27 cellular contexts compared by ENCODE assay signal in the genomic region with DNA sequence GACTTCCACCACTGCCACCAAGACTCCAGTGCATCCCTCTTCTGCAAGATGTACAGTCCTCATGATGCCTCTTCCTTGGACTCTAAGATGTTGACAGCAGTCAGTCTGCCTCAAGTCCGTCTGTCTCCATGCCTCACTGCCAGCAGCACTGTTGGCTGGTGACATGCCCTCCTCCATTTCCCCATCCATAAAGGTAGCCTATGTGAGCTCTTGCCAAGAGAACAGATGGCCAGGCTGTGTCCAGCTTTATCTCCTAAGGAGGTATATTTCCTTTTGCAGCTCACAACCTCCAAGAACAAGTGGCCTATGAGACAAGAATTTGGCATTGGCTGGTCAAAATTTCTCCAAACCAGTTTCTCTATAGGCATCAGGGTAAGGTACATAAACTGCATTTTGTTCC.
"Had no signal": no experiment of that assay in that cellular context is flagged by ENCODE, and none has a peak within 500 bp of the region (broad histone marks: within the 10 kb centered on the region; RNA-seq: fewer than 3 reads in every experiment).

No MANE protein-coding gene starts in this region.

- DNase-seq: hippocampal formation; kidney glomerular epithelial cell; left colon; left lung; lower lobe of right lung; mammary epithelial cell; mesenchymal stem cell; naive thymus-derived CD8-positive, alpha-beta T cell; nucleus accumbens; pancreas; posterior cingulate gyrus; retina; right cardiac atrium; stimulated activated CD4-positive, alpha-beta T cell treated with anti-CD3 and anti-CD28 coated beads, Interleukin-12 subunit alpha, Interleukin-12 subunit beta, amount 100 ng/mL, for 4 hours; stimulated activated CD4-positive, alpha-beta T cell treated with anti-CD3 and anti-CD28 coated beads, Interleukin-15, amount 100 ng/mL, for 24 hours; stimulated activated CD4-positive, alpha-beta T cell treated with anti-CD3 and anti-CD28 coated beads, Interleukin-2, amount 100 ng/mL, for 24 hours; stimulated activated CD4-positive, alpha-beta T cell treated with anti-CD3 and anti-CD28 coated beads, Interleukin-4, amount 100 ng/mL, for 1 hour; stimulated activated naive B cell treated with anti-CD40 and anti-IgM and Interleukin-4, amounts not matched to agents 10 μg/mL and 1 μg/mL and 100 μg/mL, for 72 hours; stimulated activated naive CD8-positive, alpha-beta T cell treated with anti-CD3 and anti-CD28 coated beads, Interleukin-15, Interleukin-2, amounts not matched to agents 100 U/mL and 50 U/mL, for 24 hours; stomach; testis; thyroid gland; transverse colon; upper lobe of right lung had no signal

- H3K27ac ChIP-seq: left lung, lower lobe of right lung, pancreas, prostate gland, skin epidermis, stomach, testis, thyroid gland, transverse colon, upper lobe of right lung had no signal

- ATAC-seq: left colon; left lung; lower lobe of right lung; naive thymus-derived CD8-positive, alpha-beta T cell; pancreas; right cardiac atrium; sciatic nerve; stimulated activated naive B cell treated with anti-CD40 and anti-IgM and Interleukin-4, amounts not matched to agents 10 μg/mL and 1 μg/mL and 100 μg/mL, for 72 hours; stimulated activated naive CD8-positive, alpha-beta T cell treated with anti-CD3 and anti-CD28 coated beads, Interleukin-15, Interleukin-2, amounts not matched to agents 100 U/mL and 50 U/mL, for 24 hours; upper lobe of right lung had no signal
